In genomic region chr1:71986181-71986580, GRCh38 we compare ENCODE assay signal across 23 cellular contexts.
"Had no signal": no experiment of that assay in that cellular context is flagged by ENCODE, and none has a peak within 500 bp of the region (broad histone marks: within the 10 kb centered on the region; RNA-seq: fewer than 3 reads in every experiment).

No MANE protein-coding gene starts in this region.

- H3K27me3 Mint-ChIP-seq: activated naive CD8-positive, alpha-beta T cell treated with anti-CD3 and anti-CD28 coated beads for 36 hours; central memory CD8-positive, alpha-beta T cell; effector memory CD8-positive, alpha-beta T cell; progenitor cell of endocrine pancreas; stimulated activated naive CD8-positive, alpha-beta T cell treated with anti-CD3 and anti-CD28 coated beads, Interleukin-15, amount 100 ng/mL, for 72 hours had no signal

- H3K9me3 Mint-ChIP-seq: activated naive CD8-positive, alpha-beta T cell treated with anti-CD3 and anti-CD28 coated beads for 36 hours; neural crest cell; stimulated activated naive CD8-positive, alpha-beta T cell treated with anti-CD3 and anti-CD28 coated beads, Interleukin-15, amount 100 ng/mL, for 72 hours had no signal

- H3K4me1 Mint-ChIP-seq: activated naive CD8-positive, alpha-beta T cell treated with anti-CD3 and anti-CD28 coated beads for 36 hours; central memory CD8-positive, alpha-beta T cell; neural crest cell; stimulated activated effector memory CD8-positive, alpha-beta T cell treated with anti-CD3 and anti-CD28 coated beads, Interleukin-12 subunit alpha, Interleukin-12 subunit beta, amount 100 ng/mL, for 72 hours; stimulated activated naive CD8-positive, alpha-beta T cell treated with anti-CD3 and anti-CD28 coated beads, Interleukin-15, amount 100 ng/mL, for 72 hours had no signal

- H3K36me3 Mint-ChIP-seq: activated naive CD8-positive, alpha-beta T cell treated with anti-CD3 and anti-CD28 coated beads for 36 hours; stimulated activated effector memory CD8-positive, alpha-beta T cell treated with anti-CD3 and anti-CD28 coated beads, Interleukin-12 subunit alpha, Interleukin-12 subunit beta, amount 100 ng/mL, for 72 hours had no signal

- DNase-seq: activated CD8-positive, alpha-beta memory T cell treated with anti-CD3 and anti-CD28 coated beads for 24 hours; activated CD8-positive, alpha-beta memory T cell treated with anti-CD3 and anti-CD28 coated beads, Interleukin-2, amount 50 U/mL, for 4 hours; activated naive CD4-positive, alpha-beta T cell treated with Interleukin-2 at 50 U/mL for 16 hours; activated naive CD8-positive, alpha-beta T cell treated with anti-CD3 and anti-CD28 coated beads for 36 hours; activated T-cell treated with anti-CD3 and anti-CD28 coated beads, Interleukin-2, amount 50 U/mL, for 4 hours; amygdala; effector memory CD8-positive, alpha-beta T cell; heart left ventricle; mesenchymal stem cell; mucosa of descending colon; retina; SK-N-SH; stimulated activated CD4-positive, alpha-beta T cell treated with anti-CD3 and anti-CD28 coated beads, Interleukin-1b, Interleukin-23, amount 100 ng/mL, for 48 hours; stimulated activated naive CD8-positive, alpha-beta T cell treated with anti-CD3 and anti-CD28 coated beads, Interleukin-15, amount 100 ng/mL, for 72 hours; trophoblast cell; uterus; WERI-Rb-1 had no signal

- H3K4me1 ChIP-seq: uterus had no signal

- H3K27me3 ChIP-seq: heart left ventricle, uterus had no signal

- H3K4me2 ChIP-seq: SK-N-SH had no signal

- ATAC-seq: activated T-cell treated with anti-CD3 and anti-CD28 coated beads, Interleukin-2, amount 50 U/mL, for 4 hours; effector memory CD8-positive, alpha-beta T cell; esophagus mucosa; mucosa of descending colon; stimulated activated effector memory CD8-positive, alpha-beta T cell treated with anti-CD3 and anti-CD28 coated beads, Interleukin-12 subunit alpha, Interleukin-12 subunit beta, amount 100 ng/mL, for 72 hours; stimulated activated naive CD8-positive, alpha-beta T cell treated with anti-CD3 and anti-CD28 coated beads, Interleukin-15, amount 100 ng/mL, for 72 hours had no signal

- H3K4me3 ChIP-seq: heart left ventricle, mucosa of descending colon, uterus had no signal

- H3K9ac ChIP-seq: SK-N-SH had no signal

- H3K27ac Mint-ChIP-seq: activated naive CD8-positive, alpha-beta T cell treated with anti-CD3 and anti-CD28 coated beads for 36 hours; activated T-helper 2 cell treated with anti-CD3 and anti-CD28 coated beads, Interferon-gamma antibody, Interleukin-2, Interleukin-4, amounts not matched to agents 10 μg/mL and 5 μg/mL and 100 μg/mL, durations not matched to agents 14 hours and 24 hours and 36 hours; effector memory CD8-positive, alpha-beta T cell; progenitor cell of endocrine pancreas; stimulated activated effector memory CD8-positive, alpha-beta T cell treated with anti-CD3 and anti-CD28 coated beads, Interleukin-12 subunit alpha, Interleukin-12 subunit beta, amount 100 ng/mL, for 72 hours; stimulated activated naive CD8-positive, alpha-beta T cell treated with anti-CD3 and anti-CD28 coated beads, Interleukin-15, amount 100 ng/mL, for 72 hours had no signal

- H3K9me3 ChIP-seq: heart left ventricle, mucosa of descending colon, SK-N-SH, uterus had no signal

- H3K36me3 ChIP-seq: heart left ventricle, uterus, WERI-Rb-1 had no signal

- H3K27ac ChIP-seq: heart left ventricle, uterus, WERI-Rb-1 had no signal

- H3K4me3 Mint-ChIP-seq: activated naive CD8-positive, alpha-beta T cell treated with anti-CD3 and anti-CD28 coated beads for 36 hours; activated T-cell treated with anti-CD3 and anti-CD28 coated beads, Interleukin-2, amount 50 U/mL, for 4 hours; central memory CD8-positive, alpha-beta T cell; effector memory CD8-positive, alpha-beta T cell; neural crest cell; stimulated activated effector memory CD8-positive, alpha-beta T cell treated with anti-CD3 and anti-CD28 coated beads, Interleukin-12 subunit alpha, Interleukin-12 subunit beta, amount 100 ng/mL, for 72 hours; stimulated activated naive CD8-positive, alpha-beta T cell treated with anti-CD3 and anti-CD28 coated beads, Interleukin-15, amount 100 ng/mL, for 72 hours had no signal
